ENCODE assay signal across 1 cellular context in genomic region chr2:234687718-234688475, GRCh38.
TF ChIP-seq lines count a peak whose summit lies in the region.

No MANE protein-coding gene starts in this region.

TF ChIP-seq in HepG2, 621 proteins besides CTCF, POLR2A, EP300 and RAD21 (continued from another document and continues in another):
- TF ChIP-seq, protein P1, sequence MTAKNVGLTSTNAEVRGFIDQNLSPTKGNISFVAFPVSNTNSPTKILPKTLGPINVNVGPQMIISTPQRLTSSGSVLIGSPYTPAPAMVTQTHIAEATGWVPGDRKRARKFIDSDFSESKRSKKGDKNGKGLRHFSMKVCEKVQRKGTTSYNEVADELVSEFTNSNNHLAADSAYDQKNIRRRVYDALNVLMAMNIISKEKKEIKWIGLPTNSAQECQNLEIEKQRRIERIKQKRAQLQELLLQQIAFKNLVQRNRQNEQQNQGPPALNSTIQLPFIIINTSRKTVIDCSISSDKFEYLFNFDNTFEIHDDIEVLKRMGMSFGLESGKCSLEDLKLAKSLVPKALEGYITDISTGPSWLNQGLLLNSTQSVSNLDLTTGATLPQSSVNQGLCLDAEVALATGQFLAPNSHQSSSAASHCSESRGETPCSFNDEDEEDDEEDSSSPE (CRISPR knock-in tag; IDR thresholded peaks at IDR 0.05): no peak
- TF ChIP-seq, protein P2, sequence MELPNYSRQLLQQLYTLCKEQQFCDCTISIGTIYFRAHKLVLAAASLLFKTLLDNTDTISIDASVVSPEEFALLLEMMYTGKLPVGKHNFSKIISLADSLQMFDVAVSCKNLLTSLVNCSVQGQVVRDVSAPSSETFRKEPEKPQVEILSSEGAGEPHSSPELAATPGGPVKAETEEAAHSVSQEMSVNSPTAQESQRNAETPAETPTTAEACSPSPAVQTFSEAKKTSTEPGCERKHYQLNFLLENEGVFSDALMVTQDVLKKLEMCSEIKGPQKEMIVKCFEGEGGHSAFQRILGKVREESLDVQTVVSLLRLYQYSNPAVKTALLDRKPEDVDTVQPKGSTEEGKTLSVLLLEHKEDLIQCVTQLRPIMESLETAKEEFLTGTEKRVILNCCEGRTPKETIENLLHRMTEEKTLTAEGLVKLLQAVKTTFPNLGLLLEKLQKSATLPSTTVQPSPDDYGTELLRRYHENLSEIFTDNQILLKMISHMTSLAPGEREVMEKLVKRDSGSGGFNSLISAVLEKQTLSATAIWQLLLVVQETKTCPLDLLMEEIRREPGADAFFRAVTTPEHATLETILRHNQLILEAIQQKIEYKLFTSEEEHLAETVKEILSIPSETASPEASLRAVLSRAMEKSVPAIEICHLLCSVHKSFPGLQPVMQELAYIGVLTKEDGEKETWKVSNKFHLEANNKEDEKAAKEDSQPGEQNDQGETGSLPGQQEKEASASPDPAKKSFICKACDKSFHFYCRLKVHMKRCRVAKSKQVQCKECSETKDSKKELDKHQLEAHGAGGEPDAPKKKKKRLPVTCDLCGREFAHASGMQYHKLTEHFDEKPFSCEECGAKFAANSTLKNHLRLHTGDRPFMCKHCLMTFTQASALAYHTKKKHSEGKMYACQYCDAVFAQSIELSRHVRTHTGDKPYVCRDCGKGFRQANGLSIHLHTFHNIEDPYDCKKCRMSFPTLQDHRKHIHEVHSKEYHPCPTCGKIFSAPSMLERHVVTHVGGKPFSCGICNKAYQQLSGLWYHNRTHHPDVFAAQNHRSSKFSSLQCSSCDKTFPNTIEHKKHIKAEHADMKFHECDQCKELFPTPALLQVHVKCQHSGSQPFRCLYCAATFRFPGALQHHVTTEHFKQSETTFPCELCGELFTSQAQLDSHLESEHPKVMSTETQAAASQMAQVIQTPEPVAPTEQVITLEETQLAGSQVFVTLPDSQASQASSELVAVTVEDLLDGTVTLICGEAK (IDR thresholded peaks at IDR 0.05): 0 out of 2 replicates have a peak, but pooled peaks have one; percentile 18
- TF ChIP-seq, protein P2 (CRISPR knock-in tag; IDR thresholded peaks at IDR 0.05): no peak
- TF ChIP-seq HNF4G (IDR thresholded peaks at IDR 0.05; ENCODE audit: borderline replicate concordance, low read depth, low read length): no peak
- TF ChIP-seq HNF4G (CRISPR knock-in tag; IDR thresholded peaks at IDR 0.05; ENCODE audit: borderline replicate concordance, low read depth): 0 out of 2 replicates have a peak, but pooled peaks have one; percentile 7
- TF ChIP-seq ZSCAN22 (CRISPR knock-in tag; IDR thresholded peaks at IDR 0.05): no peak
- TF ChIP-seq FOXC1 (CRISPR knock-in tag; IDR thresholded peaks at IDR 0.05; ENCODE audit: borderline replicate concordance): peak; percentile 52; the same call in 1 of the 2 replicates
- peak; percentile 86; the same call in 1 of the 2 replicates for TF ChIP-seq JUNB (CRISPR knock-in tag; IDR thresholded peaks at IDR 0.05; ENCODE audit: borderline replicate concordance)
- no peak for TF ChIP-seq SALL2 (CRISPR knock-in tag; IDR thresholded peaks at IDR 0.05)
- TF ChIP-seq CBFB (CRISPR knock-in tag; IDR thresholded peaks at IDR 0.05): no peak
- no peak for TF ChIP-seq ZNF772 (CRISPR knock-in tag; IDR thresholded peaks at IDR 0.05)
- no peak for TF ChIP-seq ZSCAN20 (CRISPR knock-in tag; IDR thresholded peaks at IDR 0.05; ENCODE audit: borderline replicate concordance)
- TF ChIP-seq HMG20A (CRISPR knock-in tag; IDR thresholded peaks at IDR 0.05; ENCODE audit: borderline replicate concordance): no peak
- no peak; the same call in 1 of the 2 replicates for TF ChIP-seq SP4 (CRISPR knock-in tag; IDR thresholded peaks at IDR 0.05)
- peak; percentile 73; the same call in 1 of the 2 replicates for TF ChIP-seq REL (CRISPR knock-in tag; conservative IDR thresholded peaks at IDR 0.05)
- TF ChIP-seq SAP130 (CRISPR knock-in tag; IDR thresholded peaks at IDR 0.05; ENCODE audit: low read depth): no peak
- TF ChIP-seq NFKB2 (CRISPR knock-in tag; IDR thresholded peaks at IDR 0.05; ENCODE audit: borderline replicate concordance): peak; percentile 73; the same call in 1 of the 2 replicates
- 0 out of 2 replicates have a peak, but pooled peaks have one; percentile 66 for TF ChIP-seq ZIK1 (CRISPR knock-in tag; IDR thresholded peaks at IDR 0.05; ENCODE audit: borderline replicate concordance, low read depth)
- 0 out of 2 replicates have a peak, but pooled peaks have one; percentile 65 for TF ChIP-seq MTERF4 (CRISPR knock-in tag; IDR thresholded peaks at IDR 0.05)
- TF ChIP-seq TGIF2 (CRISPR knock-in tag; IDR thresholded peaks at IDR 0.05): no peak
- no peak for TF ChIP-seq PHB2 (IDR thresholded peaks at IDR 0.05; ENCODE audit: partially characterized antibody)
- peak; percentile 82; the same call in 1 of the 2 replicates for TF ChIP-seq ZNF207 (IDR thresholded peaks at IDR 0.05; ENCODE audit: borderline replicate concordance)
- no peak for TF ChIP-seq KLF6 (CRISPR knock-in tag; IDR thresholded peaks at IDR 0.05)
- TF ChIP-seq FUBP1 (CRISPR knock-in tag; IDR thresholded peaks at IDR 0.05; ENCODE audit: borderline replicate concordance): peak; percentile 94; the same call in 1 of the 2 replicates
- no peak for TF ChIP-seq RORA (CRISPR knock-in tag; IDR thresholded peaks at IDR 0.05)
- 0 out of 2 replicates have a peak, but pooled peaks have one; percentile 9 for TF ChIP-seq FOXO4 (CRISPR knock-in tag; conservative IDR thresholded peaks at IDR 0.05)
- peak; percentile 50; the same call in 1 of the 2 replicates for TF ChIP-seq SALL1 (CRISPR knock-in tag; IDR thresholded peaks at IDR 0.05)
- TF ChIP-seq NR2F6 (IDR thresholded peaks at IDR 0.05): no peak
- TF ChIP-seq NR2F6 (CRISPR knock-in tag; IDR thresholded peaks at IDR 0.05): no peak
- peak; percentile 49; the same call in 1 of the 2 replicates for TF ChIP-seq RXRA (CRISPR knock-in tag; IDR thresholded peaks at IDR 0.05)
- peak; percentile 52; the same call in 1 of the 2 replicates for TF ChIP-seq ZNF788 (CRISPR knock-in tag; IDR thresholded peaks at IDR 0.05; ENCODE audit: borderline replicate concordance)
- no peak for TF ChIP-seq SCMH1 (CRISPR knock-in tag; IDR thresholded peaks at IDR 0.05; ENCODE audit: borderline replicate concordance)
- TF ChIP-seq DDIT3 (CRISPR knock-in tag; IDR thresholded peaks at IDR 0.05): no peak
- no peak for TF ChIP-seq FOXK1 (CRISPR knock-in tag; IDR thresholded peaks at IDR 0.05; ENCODE audit: borderline replicate concordance, low read depth)
- peak; percentile 99; the same call in 1 of the 2 replicates for TF ChIP-seq ZNF839 (CRISPR knock-in tag; IDR thresholded peaks at IDR 0.05; ENCODE audit: borderline replicate concordance)
- peak; percentile 48; the same call in 1 of the 2 replicates for TF ChIP-seq ZNF296 (CRISPR knock-in tag; conservative IDR thresholded peaks at IDR 0.05)
- TF ChIP-seq, protein P3, sequence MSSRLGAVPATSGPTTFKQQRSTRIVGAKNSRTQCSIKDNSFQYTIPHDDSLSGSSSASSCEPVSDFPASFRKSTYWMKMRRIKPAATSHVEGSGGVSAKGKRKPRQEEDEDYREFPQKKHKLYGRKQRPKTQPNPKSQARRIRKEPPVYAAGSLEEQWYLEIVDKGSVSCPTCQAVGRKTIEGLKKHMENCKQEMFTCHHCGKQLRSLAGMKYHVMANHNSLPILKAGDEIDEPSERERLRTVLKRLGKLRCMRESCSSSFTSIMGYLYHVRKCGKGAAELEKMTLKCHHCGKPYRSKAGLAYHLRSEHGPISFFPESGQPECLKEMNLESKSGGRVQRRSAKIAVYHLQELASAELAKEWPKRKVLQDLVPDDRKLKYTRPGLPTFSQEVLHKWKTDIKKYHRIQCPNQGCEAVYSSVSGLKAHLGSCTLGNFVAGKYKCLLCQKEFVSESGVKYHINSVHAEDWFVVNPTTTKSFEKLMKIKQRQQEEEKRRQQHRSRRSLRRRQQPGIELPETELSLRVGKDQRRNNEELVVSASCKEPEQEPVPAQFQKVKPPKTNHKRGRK (CRISPR knock-in tag; IDR thresholded peaks at IDR 0.05): peak; percentile 38; the same call in 1 of the 2 replicates
- no peak for TF ChIP-seq ZNF12 (CRISPR knock-in tag; IDR thresholded peaks at IDR 0.05)
- TF ChIP-seq, protein P4, sequence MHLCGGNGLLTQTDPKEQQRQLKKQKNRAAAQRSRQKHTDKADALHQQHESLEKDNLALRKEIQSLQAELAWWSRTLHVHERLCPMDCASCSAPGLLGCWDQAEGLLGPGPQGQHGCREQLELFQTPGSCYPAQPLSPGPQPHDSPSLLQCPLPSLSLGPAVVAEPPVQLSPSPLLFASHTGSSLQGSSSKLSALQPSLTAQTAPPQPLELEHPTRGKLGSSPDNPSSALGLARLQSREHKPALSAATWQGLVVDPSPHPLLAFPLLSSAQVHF (CRISPR knock-in tag; IDR thresholded peaks at IDR 0.05): peak; percentile 85; the same call in 1 of the 2 replicates
- no peak for TF ChIP-seq ZMAT3 (CRISPR knock-in tag; conservative IDR thresholded peaks at IDR 0.05)
- TF ChIP-seq ZFP41 (CRISPR knock-in tag; IDR thresholded peaks at IDR 0.05; ENCODE audit: borderline replicate concordance): peak; percentile 37; the same call in 1 of the 2 replicates
- TF ChIP-seq ZNF75D (CRISPR knock-in tag; IDR thresholded peaks at IDR 0.05; ENCODE audit: borderline replicate concordance): no peak
- TF ChIP-seq, protein P5, sequence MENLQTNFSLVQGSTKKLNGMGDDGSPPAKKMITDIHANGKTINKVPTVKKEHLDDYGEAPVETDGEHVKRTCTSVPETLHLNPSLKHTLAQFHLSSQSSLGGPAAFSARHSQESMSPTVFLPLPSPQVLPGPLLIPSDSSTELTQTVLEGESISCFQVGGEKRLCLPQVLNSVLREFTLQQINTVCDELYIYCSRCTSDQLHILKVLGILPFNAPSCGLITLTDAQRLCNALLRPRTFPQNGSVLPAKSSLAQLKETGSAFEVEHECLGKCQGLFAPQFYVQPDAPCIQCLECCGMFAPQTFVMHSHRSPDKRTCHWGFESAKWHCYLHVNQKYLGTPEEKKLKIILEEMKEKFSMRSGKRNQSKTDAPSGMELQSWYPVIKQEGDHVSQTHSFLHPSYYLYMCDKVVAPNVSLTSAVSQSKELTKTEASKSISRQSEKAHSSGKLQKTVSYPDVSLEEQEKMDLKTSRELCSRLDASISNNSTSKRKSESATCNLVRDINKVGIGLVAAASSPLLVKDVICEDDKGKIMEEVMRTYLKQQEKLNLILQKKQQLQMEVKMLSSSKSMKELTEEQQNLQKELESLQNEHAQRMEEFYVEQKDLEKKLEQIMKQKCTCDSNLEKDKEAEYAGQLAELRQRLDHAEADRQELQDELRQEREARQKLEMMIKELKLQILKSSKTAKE (CRISPR knock-in tag; IDR thresholded peaks at IDR 0.05; ENCODE audit: borderline replicate concordance): peak; percentile 88
- TF ChIP-seq ZNF792 (CRISPR knock-in tag; IDR thresholded peaks at IDR 0.05): no peak
- TF ChIP-seq KLF11 (CRISPR knock-in tag; IDR thresholded peaks at IDR 0.05): no peak
- TF ChIP-seq SPEN (CRISPR knock-in tag; IDR thresholded peaks at IDR 0.05; ENCODE audit: low read depth): peak; percentile 69; the same call in 1 of the 2 replicates
